Comparison of ENCODE assay signal across 9 cellular contexts in genomic region chr1:156421939-156422601, GRCh38. TPM values are rescaled to one million over a fixed set of nuclear protein-coding genes. Genes with fewer than 3 reads are reported as not detected.
DNase-seq lines count a peak whose midpoint lies in the region; ATAC-seq and TF ChIP-seq lines count a peak whose summit lies in the region.
"Had no signal": no experiment of that assay in that cellular context is flagged by ENCODE, and none has a peak within 500 bp of the region (broad histone marks: within the 10 kb centered on the region; RNA-seq: fewer than 3 reads in every experiment).

No MANE protein-coding gene starts in this region.

- no peak for TF ChIP-seq CTCF in testis (IDR thresholded peaks at IDR 0.05)

- no peak overlapping the region for H3K27ac ChIP-seq in testis
- H3K27ac ChIP-seq: epithelial cell of prostate had no signal

- WGBS in testis, 2 donors: 11 to 18% methylated on average over 11 to 12 of the region's 12 CpGs

- POLR2A ChIA-PET in activated CD8-positive, alpha-beta T cell treated with anti-CD3 and anti-CD28 coated beads, Interleukin-2, amount 10 ng/mL, durations not matched to agents 7 days and 5 days (lab: Charles Lee): no interaction called here

- peak overlapping the region; percentile 21 to 35 for H3K4me3 ChIP-seq in testis

- DNase-seq in activated T-cell treated with anti-CD3 and anti-CD28 coated beads, Interleukin-2, amount 50 U/mL, for 4 hours: no peak
- DNase-seq in activated T-cell treated with anti-CD3 and anti-CD28 coated beads, Interleukin-2, amount 50 U/mL, for 1 hour: no peak
- DNase-seq in activated CD8-positive, alpha-beta T cell treated with anti-CD3 and anti-CD28 coated beads, Interleukin-2, amount 10 ng/mL, durations not matched to agents 7 days and 5 days: no peak
- DNase-seq in immature natural killer cell: no peak
- DNase-seq in testis: no peak
- DNase-seq in CD1c-positive myeloid dendritic cell (ENCODE audit: extremely low spot score): no peak
- no peak for DNase-seq in NCI-H510A treated with DMSO at 0.1 percent for 48 hours (lab: John Stamatoyannopoulos, UW)

- H3K27me3 ChIP-seq in testis: no peaks in the 10 kb centered on the region

- peaks cover 19% of the 10 kb centered on the region for H3K4me1 ChIP-seq in testis

- intact Hi-C loops in testis (cut with DNase I; ENCODE audit: low total_unique reads): no loop called here

- no peak for ATAC-seq in activated T-cell treated with anti-CD3 and anti-CD28 coated beads, Interleukin-2, amount 50 U/mL, for 4 hours
- ATAC-seq in activated CD8-positive, alpha-beta T cell treated with anti-CD3 and anti-CD28 coated beads, Interleukin-2, amount 10 ng/mL, durations not matched to agents 7 days and 5 days: no peak
- no peak for ATAC-seq in GM19467 (IDR thresholded peaks at IDR 0.05; ENCODE audit: unreplicated experiment)

- H3K9me3 Mint-ChIP-seq in activated T-cell treated with anti-CD3 and anti-CD28 coated beads, Interleukin-2, amount 50 U/mL, for 4 hours: no peaks in the 10 kb centered on the region
- no peaks in the 10 kb centered on the region for H3K9me3 Mint-ChIP-seq in activated CD8-positive, alpha-beta T cell treated with anti-CD3 and anti-CD28 coated beads, Interleukin-2, amount 10 ng/mL, durations not matched to agents 7 days and 5 days (ENCODE audit: insufficient read depth)
- peaks cover 0 to 3% (median 0%) of the 10 kb centered on the region in 6 donors for H3K9me3 Mint-ChIP-seq in immature natural killer cell

- H3K27me3 Mint-ChIP-seq in activated T-cell treated with anti-CD3 and anti-CD28 coated beads, Interleukin-2, amount 50 U/mL, for 4 hours (ENCODE audit: low read depth): peaks cover 78% of the 10 kb centered on the region
- H3K27me3 Mint-ChIP-seq in activated CD8-positive, alpha-beta T cell treated with anti-CD3 and anti-CD28 coated beads, Interleukin-2, amount 10 ng/mL, durations not matched to agents 7 days and 5 days (ENCODE audit: low read depth): peaks cover 89% of the 10 kb centered on the region
- peaks cover 16 to 36% (median 32%) of the 10 kb centered on the region in 3 donors for H3K27me3 Mint-ChIP-seq in immature natural killer cell (ENCODE audit: low read depth in 3 of 3)

- peak overlapping the region; percentile 39 for H3K27ac Mint-ChIP-seq in activated CD8-positive, alpha-beta T cell treated with anti-CD3 and anti-CD28 coated beads, Interleukin-2, amount 10 ng/mL, durations not matched to agents 7 days and 5 days
- peak overlapping the region in 1 of 6 donors; percentile 38 for H3K27ac Mint-ChIP-seq in immature natural killer cell

- H3K4me1 Mint-ChIP-seq in activated T-cell treated with anti-CD3 and anti-CD28 coated beads, Interleukin-2, amount 50 U/mL, for 4 hours (ENCODE audit: low read depth): peaks cover 22% of the 10 kb centered on the region
- H3K4me1 Mint-ChIP-seq in activated CD8-positive, alpha-beta T cell treated with anti-CD3 and anti-CD28 coated beads, Interleukin-2, amount 10 ng/mL, durations not matched to agents 7 days and 5 days (ENCODE audit: low read depth): peaks cover 22% of the 10 kb centered on the region
- H3K4me1 Mint-ChIP-seq in immature natural killer cell: peaks cover 22 to 31% of the 10 kb centered on the region in 2 donors

- CTCF ChIA-PET in activated CD8-positive, alpha-beta T cell treated with anti-CD3 and anti-CD28 coated beads, Interleukin-2, amount 10 ng/mL, durations not matched to agents 7 days and 5 days (lab: Charles Lee): interaction anchor here (0.7 to 4.4 kb wide), 4 partner anchors 24 to 304 kb away, joined by 3 to 34 read pairs (median 16); no protein-coding TSS in a partner anchor

- no peaks in the 10 kb centered on the region for H3K36me3 ChIP-seq in testis (ENCODE audit: low read depth, missing control alignments)

- H3K4me3 Mint-ChIP-seq in activated T-cell treated with anti-CD3 and anti-CD28 coated beads, Interleukin-2, amount 50 U/mL, for 4 hours: peak overlapping the region; percentile 69
- peak overlapping the region; percentile 42 for H3K4me3 Mint-ChIP-seq in activated CD8-positive, alpha-beta T cell treated with anti-CD3 and anti-CD28 coated beads, Interleukin-2, amount 10 ng/mL, durations not matched to agents 7 days and 5 days
- H3K4me3 Mint-ChIP-seq in immature natural killer cell: peak overlapping the region; percentile 71 to 86 (median 76)

- H3K36me3 Mint-ChIP-seq in activated T-cell treated with anti-CD3 and anti-CD28 coated beads, Interleukin-2, amount 50 U/mL, for 4 hours (ENCODE audit: insufficient read depth): no peaks in the 10 kb centered on the region
- no peaks in the 10 kb centered on the region for H3K36me3 Mint-ChIP-seq in activated CD8-positive, alpha-beta T cell treated with anti-CD3 and anti-CD28 coated beads, Interleukin-2, amount 10 ng/mL, durations not matched to agents 7 days and 5 days (ENCODE audit: low read depth)
- peaks cover 0 to 5% (median 0%) of the 10 kb centered on the region in 3 donors for H3K36me3 Mint-ChIP-seq in immature natural killer cell

- H3K9me3 ChIP-seq in testis: no peaks in the 10 kb centered on the region

- TF ChIP-seq POLR2A in testis (IDR thresholded peaks at IDR 0.05): no peak

RNA-seq across cellular contexts. Expression of gene RHBG, which starts 53.1 kb away (rescaled TPM):
- total RNA-seq in activated T-cell treated with anti-CD3 and anti-CD28 coated beads, Interleukin-2, amount 50 U/mL, for 4 hours: not detected
- not detected for total RNA-seq in activated CD8-positive, alpha-beta T cell treated with anti-CD3 and anti-CD28 coated beads, Interleukin-2, amount 10 ng/mL, durations not matched to agents 7 days and 5 days
- not detected for polyA plus RNA-seq in immature natural killer cell
- 1 to 10 TPM; 2.0 TPM for total RNA-seq in testis
- polyA plus RNA-seq in testis (ENCODE audit: insufficient read depth, low read depth, low replicate concordance): 3.3 TPM
